In the genomic region with DNA sequence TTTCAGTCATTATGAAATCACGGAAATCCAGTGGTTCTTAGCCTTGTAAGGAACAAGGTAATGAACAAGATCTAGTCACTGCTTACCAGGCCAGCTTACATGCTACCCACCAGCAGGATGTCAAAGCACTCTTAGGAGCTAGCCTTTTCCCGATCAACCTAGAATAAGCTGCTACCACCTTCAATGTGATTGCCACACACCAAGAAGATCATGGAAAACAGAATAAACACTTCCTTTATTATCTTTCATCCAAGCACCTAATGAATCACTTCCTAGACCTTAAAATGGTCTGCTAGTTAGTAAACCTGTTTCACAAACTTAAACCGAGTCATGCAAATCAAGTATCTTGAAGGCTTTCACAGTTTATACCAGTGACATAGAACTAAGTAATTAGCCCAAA, we compare ENCODE assay signal across 23 cellular contexts. TPM values are rescaled to one million over a fixed set of nuclear protein-coding genes. Genes with fewer than 3 reads are reported as not detected.
DNase-seq lines count a peak whose midpoint lies in the region; ATAC-seq and TF ChIP-seq lines count a peak whose summit lies in the region.
"Had no signal": no experiment of that assay in that cellular context is flagged by ENCODE, and none has a peak within 500 bp of the region (broad histone marks: within the 10 kb centered on the region; RNA-seq: fewer than 3 reads in every experiment).

No MANE protein-coding gene starts in this region.

- peaks cover 0 to 9% of the 10 kb centered on the region in 2 donors for H3K36me3 ChIP-seq in left lung
- no peaks in the 10 kb centered on the region for H3K36me3 ChIP-seq in MM.1S (replicated peaks; ENCODE audit: insufficient read depth, low read length)

- H3K4me1 Mint-ChIP-seq in T-helper 17 cell, result peaks cover 42% of the 10 kb centered on the region

- H3K36me3 Mint-ChIP-seq in T-helper 17 cell (ENCODE audit: low read depth), result peaks cover 3% of the 10 kb centered on the region

- H3K27ac Mint-ChIP-seq in T-helper 17 cell, result peak overlapping the region; percentile 14
- H3K27ac Mint-ChIP-seq: activated T-helper 1 cell treated with anti-CD3 and anti-CD28 coated beads, Interleukin-12 subunit alpha, Interleukin-12 subunit beta, Interleukin-2, Interleukin-4 antibody, amounts not matched to agents 30 ng/mL and 10 ng/mL and 1 ng/mL, durations not matched to agents 14 hours and 24 hours and 36 hours; T-helper 2 cell treated with Interferon-gamma antibody and Interleukin-4, amounts not matched to agents 5 μg/mL and 100 μg/mL, for 36 hours had no signal

- H3K4me1 ChIP-seq in left lung (peaks cover 3 to 20% of the 10 kb centered on the region in 2 donors), MM.1S (ENCODE audit: low read length) (no peaks in the 10 kb centered on the region)

- no peak overlapping the region for H3K9ac ChIP-seq in MM.1S (ENCODE audit: low read length)

- H3K4me3 Mint-ChIP-seq in T-helper 17 cell, result no peak overlapping the region
- H3K4me3 Mint-ChIP-seq: activated T-helper 1 cell treated with anti-CD3 and anti-CD28 coated beads, Interleukin-12 subunit alpha, Interleukin-12 subunit beta, Interleukin-2, Interleukin-4 antibody, amounts not matched to agents 30 ng/mL and 10 ng/mL and 1 ng/mL, durations not matched to agents 14 hours and 24 hours and 36 hours; central memory CD8-positive, alpha-beta T cell; T-helper 2 cell treated with Interferon-gamma antibody and Interleukin-4, amounts not matched to agents 5 μg/mL and 100 μg/mL, for 36 hours had no signal

- H3K27me3 Mint-ChIP-seq in T-helper 17 cell, result no peaks in the 10 kb centered on the region
- H3K27me3 Mint-ChIP-seq: central memory CD8-positive, alpha-beta T cell had no signal

- intact Hi-C loops in dorsolateral prefrontal cortex (cut with DNase I) (loop anchor here (2.0 to 5.0 kb wide), 3 partner anchors 32 to 187 kb away; no protein-coding TSS in a partner anchor), left lung (cut with DNase I) (loop anchor here in 1 of 2 donors (10.0 kb wide), 1 partner anchor 190 kb away; no protein-coding TSS in a partner anchor)

- no peak overlapping the region for H3K4me2 ChIP-seq in MM.1S (ENCODE audit: low read depth, low read length)

- TF ChIP-seq CTCF in dorsolateral prefrontal cortex (IDR thresholded peaks at IDR 0.05 in 54 of 56, conservative IDR thresholded peaks at IDR 0.05 in 2 of 56; ENCODE audit: low read depth in 1 of 56, partially characterized antibody in 56 of 56) (peak in 1 of 56 donors; percentile 15), left lung (IDR thresholded peaks at IDR 0.05) (no peak), MM.1S (IDR thresholded peaks at IDR 0.05; ENCODE audit: low read length) (no peak)

- ATAC-seq in T-helper 17 cell (no peak), left lung (peak; percentile 7), HG02798 (IDR thresholded peaks at IDR 0.05; ENCODE audit: poor library complexity, unreplicated experiment) (no peak), left lobe of liver (no peak), HG03378 (IDR thresholded peaks at IDR 0.05; ENCODE audit: unreplicated experiment) (no peak)

- peak; percentile 12 for DNase-seq in Caki2 (ENCODE audit: low read depth)
- no peak for DNase-seq in T-helper 17 cell
- DNase-seq in dorsolateral prefrontal cortex, result no peak
- no peak for DNase-seq in left lung
- no peak for DNase-seq in left lobe of liver (ENCODE audit: low spot score)
- DNase-seq in MM.1S, result no peak
- DNase-seq: activated CD4-positive, alpha-beta T cell treated with anti-CD3 and anti-CD28 coated beads for 1 hour; foreskin melanocyte; left ventricle myocardium inferior; MV-4-11; NCI-H2029; NCI-H524 treated with DMSO at 0.1 percent for 48 hours; right lobe of liver; SIG-M5; stimulated activated naive CD4-positive, alpha-beta T cell treated with Interleukin-2 at 50 U/mL for 16 hours; upper lobe of left lung had no signal

- H3K27me3 ChIP-seq in dorsolateral prefrontal cortex (no peaks in the 10 kb centered on the region), left lung (no peaks in the 10 kb centered on the region), MM.1S (replicated peaks; ENCODE audit: insufficient read depth, low read length) (no peaks in the 10 kb centered on the region)
- H3K27me3 ChIP-seq: right lobe of liver, upper lobe of left lung had no signal

- H3K27ac ChIP-seq in dorsolateral prefrontal cortex (peak overlapping the region in 57 of 59 donors; percentile 33 to 100 (median 99)), left lung (no peak overlapping the region), MM.1S (ENCODE audit: low read length) (no peak overlapping the region)
- H3K27ac ChIP-seq: right lobe of liver had no signal

- H3F3A ChIP-seq in MM.1S (ENCODE audit: insufficient read depth, low read length), result 0 out of 2 replicates have a peak, but pooled peaks cover 5% of the 10 kb centered on the region

- H3K9me3 ChIP-seq in T-helper 17 cell (ENCODE audit: control insufficient read depth, low read length, poor library complexity, severe bottlenecking), result no peaks in the 10 kb centered on the region
- H3K9me3 ChIP-seq in left lung, result no peaks in the 10 kb centered on the region
- no peaks in the 10 kb centered on the region for H3K9me3 ChIP-seq in MM.1S (replicated peaks; ENCODE audit: insufficient read depth, low read length)
- H3K9me3 ChIP-seq: left ventricle myocardium inferior, right lobe of liver, upper lobe of left lung had no signal

- H4K20me1 ChIP-seq in MM.1S (ENCODE audit: insufficient read depth, low read length), result no peaks in the 10 kb centered on the region

- H2AFZ ChIP-seq in MM.1S (ENCODE audit: low read length), result no peak overlapping the region

- in situ Hi-C loops in Caki2 (cut with HindIII; ENCODE audit: low pct_unique_long_range_greater_than_20kb, low sequenced_read_pairs), result no loop called here

- H3K4me3 ChIP-seq in dorsolateral prefrontal cortex (peak overlapping the region in 51 of 59 donors; percentile 1 to 100 (median 91)), left lung (no peak overlapping the region), MM.1S (ENCODE audit: low read length) (no peak overlapping the region)
- H3K4me3 ChIP-seq: left ventricle myocardium inferior, right lobe of liver, upper lobe of left lung had no signal

- no peaks in the 10 kb centered on the region for H3K9me2 ChIP-seq in MM.1S (replicated peaks; ENCODE audit: insufficient read depth, low read length)

- 0 out of 2 replicates have a peak, but pooled peaks cover 3% of the 10 kb centered on the region for H3K79me2 ChIP-seq in MM.1S (ENCODE audit: low read length)

RNA-seq across cellular contexts. Expression of a gene that starts 5.0 kb away (rescaled TPM):
- total RNA-seq in Caki2 (2014; rRNA removed; shearing (Covaris generic); ENCODE audit: low replicate concordance), result 33.6 and 62.2 TPM in 2 replicates
- total RNA-seq in T-helper 17 cell (10 to 100 TPM; 47.2 to 60.9 TPM), dorsolateral prefrontal cortex (100 to 1,000 TPM; 104 to 260 (median 168) TPM), left lung (10 to 100 TPM; 23.9 to 38.6 TPM), left lobe of liver (11.7 TPM)

RNA-seq across cellular contexts. Expression of a gene that starts 50.0 kb away (rescaled TPM):
- not detected in 2 replicates for total RNA-seq in Caki2 (2014; rRNA removed; shearing (Covaris generic); ENCODE audit: low replicate concordance)
- total RNA-seq in T-helper 17 cell (not detected), dorsolateral prefrontal cortex (not detected), left lung (not detected), left lobe of liver (not detected)
- total RNA-seq: activated CD8-positive, alpha-beta memory T cell treated with anti-CD3 and anti-CD28 coated beads for 36 hours; activated T-helper 1 cell treated with anti-CD3 and anti-CD28 coated beads, Interleukin-12 subunit alpha, Interleukin-12 subunit beta, Interleukin-2, Interleukin-4 antibody, amounts not matched to agents 30 ng/mL and 10 ng/mL and 1 ng/mL, durations not matched to agents 14 hours and 24 hours and 36 hours; HepG2; left ventricle myocardium inferior; right lobe of liver; upper lobe of left lung had no signal

Comparison
In these comparisons a context has a peak if more than half of its experiments do, and no peak if none do; other contexts are left out.
1. H3K27ac ChIP-seq: peak in dorsolateral prefrontal cortex (57 of 59); none in left lung (0 of 2) and MM.1S (single experiment).
2. H3K4me3 ChIP-seq: peak in dorsolateral prefrontal cortex (51 of 59); none in left lung (0 of 2) and MM.1S (single experiment).